In genomic region chr9:19511694-19512093, GRCh38 we compare ENCODE assay signal across 24 cellular contexts.
"Had no signal": no experiment of that assay in that cellular context is flagged by ENCODE, and none has a peak within 500 bp of the region (broad histone marks: within the 10 kb centered on the region; RNA-seq: fewer than 3 reads in every experiment).

No MANE protein-coding gene starts in this region.

- H3K27ac ChIP-seq: adrenal gland, breast epithelium, SK-N-MC had no signal

- H3K27ac Mint-ChIP-seq: activated CD8-positive, alpha-beta T cell treated with anti-CD3 and anti-CD28 coated beads, Interleukin-2, amount 10 ng/mL, durations not matched to agents 7 days and 5 days; activated naive CD8-positive, alpha-beta T cell treated with anti-CD3 and anti-CD28 coated beads, Interleukin-2, amount 10 ng/mL, durations not matched to agents 7 days and 5 days; T-cell had no signal

- DNase-seq: activated CD4-positive, alpha-beta T cell treated with anti-CD3 and anti-CD28 coated beads for 4 hours; activated CD8-positive, alpha-beta memory T cell treated with anti-CD3 and anti-CD28 coated beads, Interleukin-2, amount 50 U/mL, for 48 hours; activated CD8-positive, alpha-beta T cell treated with anti-CD3 and anti-CD28 coated beads, Interleukin-2, amount 10 ng/mL, durations not matched to agents 7 days and 5 days; activated naive CD4-positive, alpha-beta T cell treated with anti-CD3 and anti-CD28 coated beads, Interleukin-2, amount 50 U/mL, for 16 hours; activated naive CD8-positive, alpha-beta T cell treated with anti-CD3 and anti-CD28 coated beads, Interleukin-2, amount 10 ng/mL, durations not matched to agents 7 days and 5 days; activated T-cell treated with anti-CD3 and anti-CD28 coated beads, Interleukin-2, amount 50 U/mL, for 1 hour; adrenal gland; aorta; central memory CD4-positive, alpha-beta T cell; Karpas-422; MM.1S; NCI-H1436 treated with DMSO at 0.1 percent for 48 hours; NCI-H1930; NCI-H510A treated with DMSO at 0.1 percent for 48 hours; NK-92 treated with Interleukin-12 subunit alpha and Interleukin-12 subunit beta, amount 100 ng/mL, for 24 hours; OCI-M1; T-cell; T-helper 2 cell had no signal

- H3K9me3 Mint-ChIP-seq: activated naive CD8-positive, alpha-beta T cell treated with anti-CD3 and anti-CD28 coated beads, Interleukin-2, amount 10 ng/mL, durations not matched to agents 7 days and 5 days; T-cell had no signal

- H3K4me3 Mint-ChIP-seq: activated CD8-positive, alpha-beta T cell treated with anti-CD3 and anti-CD28 coated beads, Interleukin-2, amount 10 ng/mL, durations not matched to agents 7 days and 5 days; activated naive CD8-positive, alpha-beta T cell treated with anti-CD3 and anti-CD28 coated beads, Interleukin-2, amount 10 ng/mL, durations not matched to agents 7 days and 5 days; T-cell had no signal

- ATAC-seq: activated CD4-positive, CD25-positive, alpha-beta regulatory T cell treated with anti-CD3 and anti-CD28 coated beads, Interleukin-2, amount 50 U/mL, for 24 hours; activated CD8-positive, alpha-beta T cell treated with anti-CD3 and anti-CD28 coated beads, Interleukin-2, amount 10 ng/mL, durations not matched to agents 7 days and 5 days; K562; Panc1; Right ventricle myocardium inferior; T-cell had no signal

- H3K36me3 Mint-ChIP-seq: activated naive CD8-positive, alpha-beta T cell treated with anti-CD3 and anti-CD28 coated beads, Interleukin-2, amount 10 ng/mL, durations not matched to agents 7 days and 5 days; T-cell had no signal
